In the genomic region with DNA sequence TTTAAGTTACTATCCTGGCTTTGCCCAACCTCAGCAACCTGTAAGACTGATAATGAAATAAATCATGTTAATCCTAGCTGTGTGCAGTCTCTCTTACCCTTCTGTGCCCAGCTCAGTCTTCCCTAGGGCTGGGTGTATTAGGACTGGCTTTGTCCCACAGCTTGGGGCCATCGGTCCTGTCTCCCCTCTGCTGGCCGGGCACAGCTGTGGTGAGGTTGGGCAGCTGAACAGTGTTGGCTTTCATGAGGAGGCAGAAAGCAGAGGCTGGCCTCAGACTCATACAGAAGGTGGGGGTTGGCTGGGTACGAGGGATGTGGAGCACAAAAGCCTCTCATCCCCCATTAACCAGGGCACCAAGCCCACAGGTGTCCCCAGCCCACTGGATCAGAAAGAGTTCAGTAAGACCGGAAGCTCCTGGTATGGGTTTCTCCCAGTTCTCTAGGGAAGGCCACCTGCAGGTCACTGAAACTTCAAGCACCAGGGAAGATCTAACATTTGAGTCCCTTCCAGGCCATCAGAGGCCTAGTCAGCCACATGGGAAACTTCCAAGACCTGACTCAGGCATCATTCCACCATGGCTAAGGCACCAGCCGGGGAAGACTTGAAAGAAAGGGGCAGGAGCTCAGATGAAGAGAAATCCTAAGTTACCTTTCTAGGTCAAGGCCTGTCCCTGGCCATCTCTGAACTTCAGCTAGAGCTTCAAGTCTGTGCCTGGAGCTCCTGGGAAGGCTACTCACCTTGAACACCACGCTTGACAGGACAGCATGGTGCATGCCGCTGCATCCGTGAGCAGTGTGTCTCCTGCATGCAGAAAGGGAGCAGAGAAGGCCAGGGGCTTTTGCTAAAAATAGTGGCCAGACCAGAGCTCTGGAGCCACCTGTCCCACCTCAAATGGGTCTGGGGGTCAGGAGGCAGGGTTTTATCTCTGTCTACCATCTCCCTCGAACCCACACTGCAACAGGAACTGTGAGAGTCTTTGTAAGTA, we compare ENCODE assay signal across 17 cellular contexts. TPM values are rescaled to one million over a fixed set of nuclear protein-coding genes. Genes with fewer than 3 reads are reported as not detected.
DNase-seq lines count a peak whose midpoint lies in the region; ATAC-seq, FAIRE-seq and TF ChIP-seq lines count a peak whose summit lies in the region.
"Had no signal": no experiment of that assay in that cellular context is flagged by ENCODE, and none has a peak within 500 bp of the region (broad histone marks: within the 10 kb centered on the region; RNA-seq: fewer than 3 reads in every experiment).

No MANE protein-coding gene starts in this region.

- DNase-seq in T-helper 1 cell (no peak), amygdala (lab: John Stamatoyannopoulos, UW) (peak in 51 of 56 donors; percentile 23 to 90 (median 68)), kidney (no peak), NCI-H345 (lab: John Stamatoyannopoulos, UW) (no peak)
- DNase-seq: activated CD8-positive, alpha-beta memory T cell treated with anti-CD3 and anti-CD28 coated beads for 24 hours; amniotic stem cell; DND-41; left cardiac atrium; NCI-H1436 treated with DMSO at 0.1 percent for 48 hours; NK-92 treated with Interleukin-12 subunit alpha and Interleukin-12 subunit beta, amount 100 ng/mL, for 24 hours; SW 1271 had no signal

- H3K36me3 Mint-ChIP-seq in T-helper 1 cell treated with Interleukin-12 subunit alpha and Interleukin-12 subunit beta and Interleukin-4 antibody, amounts not matched to agents 30 μg/mL and 1 μg/mL, for 36 hours (ENCODE audit: low read depth): peaks cover 41% of the 10 kb centered on the region

- H3K9ac ChIP-seq in kidney (ENCODE audit: low read length in 2 of 2): no peak overlapping the region
- peak overlapping the region in 1 of 2 donors; percentile 15 for H3K9ac ChIP-seq in stomach smooth muscle (ENCODE audit: low read length in 2 of 2)
- H3K9ac ChIP-seq: parathyroid adenoma had no signal

- H3K4me3 Mint-ChIP-seq in T-helper 1 cell treated with Interleukin-12 subunit alpha and Interleukin-12 subunit beta and Interleukin-4 antibody, amounts not matched to agents 30 μg/mL and 1 μg/mL, for 36 hours: no peak overlapping the region

- H3K4me3 ChIP-seq in kidney (ENCODE audit: low read length in 2 of 2) (no peak overlapping the region), stomach smooth muscle (ENCODE audit: low read length in 2 of 2) (no peak overlapping the region)

- no peaks in the 10 kb centered on the region for H3K27me3 ChIP-seq in stomach smooth muscle (ENCODE audit: control insufficient read depth in 1 of 2, insufficient read depth in 2 of 2, low read length in 2 of 2)

- TF ChIP-seq CTCF in kidney (IDR thresholded peaks at IDR 0.05; ENCODE audit: borderline replicate concordance, extremely low read depth, insufficient read depth): no peak

- H3K9me3 Mint-ChIP-seq in T-helper 1 cell treated with Interleukin-12 subunit alpha and Interleukin-12 subunit beta and Interleukin-4 antibody, amounts not matched to agents 30 μg/mL and 1 μg/mL, for 36 hours: no peaks in the 10 kb centered on the region

- intact Hi-C loops in kidney (cut with DNase I): no loop called here

- peak overlapping the region; percentile 35 to 63 for H3K27ac ChIP-seq in kidney (ENCODE audit: low read depth in 2 of 2, low read length in 2 of 2)
- peak overlapping the region; percentile 67 for H3K27ac ChIP-seq in stomach smooth muscle (ENCODE audit: low read length)
- H3K27ac ChIP-seq: parathyroid adenoma had no signal

- peaks cover 3% of the 10 kb centered on the region for H3K4me1 Mint-ChIP-seq in T-helper 1 cell treated with Interleukin-12 subunit alpha and Interleukin-12 subunit beta and Interleukin-4 antibody, amounts not matched to agents 30 μg/mL and 1 μg/mL, for 36 hours (ENCODE audit: low read depth)

- FAIRE-seq in kidney (lab: Jason Lieb, UNC): no peak
- FAIRE-seq: A204.1 had no signal

- H3K27ac Mint-ChIP-seq in T-helper 1 cell treated with Interleukin-12 subunit alpha and Interleukin-12 subunit beta and Interleukin-4 antibody, amounts not matched to agents 30 μg/mL and 1 μg/mL, for 36 hours: peak overlapping the region; percentile 41

- H3K9me3 ChIP-seq in kidney (ENCODE audit: control insufficient read depth in 1 of 2, low read length in 2 of 2) (no peaks in the 10 kb centered on the region), stomach smooth muscle (ENCODE audit: control insufficient read depth in 2 of 2, low read length in 2 of 2) (no peaks in the 10 kb centered on the region)

- ATAC-seq in HG03571 (IDR thresholded peaks at IDR 0.05; ENCODE audit: unreplicated experiment) (no peak), HG02970 (IDR thresholded peaks at IDR 0.05; ENCODE audit: low FRiP score, unreplicated experiment) (no peak)

- H3K4me1 ChIP-seq in kidney (ENCODE audit: control insufficient read depth in 1 of 2, insufficient read depth in 1 of 2, low read depth in 1 of 2, low read length in 2 of 2) (peaks cover 48 to 50% of the 10 kb centered on the region in 2 donors), stomach smooth muscle (ENCODE audit: control insufficient read depth, insufficient read depth, low read length) (peaks cover 27% of the 10 kb centered on the region)

- H3K27me3 Mint-ChIP-seq in T-helper 1 cell treated with Interleukin-12 subunit alpha and Interleukin-12 subunit beta and Interleukin-4 antibody, amounts not matched to agents 30 μg/mL and 1 μg/mL, for 36 hours (ENCODE audit: low read depth): no peaks in the 10 kb centered on the region

- H3K36me3 ChIP-seq in kidney (ENCODE audit: control insufficient read depth in 1 of 2, insufficient read depth in 2 of 2, low read length in 2 of 2) (peaks cover 12 to 33% of the 10 kb centered on the region in 2 donors), stomach smooth muscle (ENCODE audit: control insufficient read depth in 2 of 2, insufficient read depth in 2 of 2, low read length in 2 of 2) (peaks cover 51 to 60% of the 10 kb centered on the region in 2 donors)

RNA-seq across cellular contexts. Expression of a gene that starts 8.8 kb away (rescaled TPM):
- total RNA-seq in kidney: 87.5 TPM
- 64.0 TPM for polyA plus RNA-seq in kidney (ENCODE audit: insufficient read depth, low read depth, low replicate concordance)

RNA-seq across cellular contexts. Expression of a gene that starts 41.8 kb away (rescaled TPM):
- 88.1 TPM for total RNA-seq in kidney
- polyA plus RNA-seq in kidney (ENCODE audit: insufficient read depth, low read depth, low replicate concordance): 141 TPM

RNA-seq across cellular contexts. Expression of a gene that starts 44.5 kb away (rescaled TPM):
- total RNA-seq in kidney: 26.8 TPM
- polyA plus RNA-seq in kidney (ENCODE audit: insufficient read depth, low read depth, low replicate concordance): 21.2 TPM

RNA-seq across cellular contexts. Expression of a gene that starts 45.0 kb away (rescaled TPM):
- 6.0 TPM for total RNA-seq in kidney
- 4.6 TPM for polyA plus RNA-seq in kidney (ENCODE audit: insufficient read depth, low read depth, low replicate concordance)

RNA-seq across cellular contexts. Expression of a gene that starts 56.6 kb away (rescaled TPM):
- 104 TPM for total RNA-seq in kidney
- 33.7 TPM for polyA plus RNA-seq in kidney (ENCODE audit: insufficient read depth, low read depth, low replicate concordance)

Comparison
In these comparisons a context has a peak if more than half of its experiments do, and no peak if none do; other contexts are left out.
1. DNase-seq: peak in amygdala (51 of 56); none in T-helper 1 cell (0 of 5), kidney (single experiment) and NCI-H345 (single experiment).